18 cellular contexts compared by ENCODE assay signal in the genomic region with DNA sequence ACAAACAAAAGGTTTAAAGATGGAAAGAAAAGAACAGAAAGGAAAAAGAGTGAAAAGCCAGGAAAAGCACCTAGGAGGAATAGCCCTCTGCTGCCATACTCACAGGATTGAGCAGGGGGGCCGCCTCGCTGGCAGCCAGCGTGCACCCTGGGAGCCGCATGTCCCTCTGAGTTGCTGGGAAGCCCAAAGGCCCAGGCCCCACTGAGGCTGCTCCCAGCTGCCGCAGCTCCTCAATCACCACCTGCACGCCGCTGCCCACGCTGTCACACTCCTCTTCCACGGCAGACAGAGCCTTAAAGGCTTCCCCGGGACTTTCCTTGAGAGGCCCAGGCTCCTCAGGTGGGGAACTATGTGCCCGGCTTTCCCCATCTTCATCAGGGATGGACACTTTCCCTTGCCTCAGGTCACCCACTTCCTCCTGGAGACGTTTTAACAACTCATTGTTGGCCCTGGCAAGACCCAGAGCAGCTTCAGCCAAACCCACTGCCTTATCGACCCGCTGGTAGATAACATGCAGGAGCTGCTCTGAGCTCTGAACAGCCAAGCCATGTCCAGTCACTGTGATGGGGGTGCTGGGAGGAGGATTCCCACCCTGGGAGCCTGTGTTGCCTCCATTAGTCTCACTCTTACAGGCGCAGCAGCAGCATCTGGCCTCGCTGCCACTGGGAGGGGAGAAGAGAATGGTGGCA. TPM values are rescaled to one million over a fixed set of nuclear protein-coding genes. Genes with fewer than 3 reads are reported as not detected.
A peak's percentile ranks its signal among the peaks of the same experiment; 100 is the strongest.
DNase-seq lines count a peak whose midpoint lies in the region; TF ChIP-seq lines count a peak whose summit lies in the region.
"Had no signal": no experiment of that assay in that cellular context is flagged by ENCODE, and none has a peak within 500 bp of the region (broad histone marks: within the 10 kb centered on the region; RNA-seq: fewer than 3 reads in every experiment).

No MANE protein-coding gene starts in this region.

- peaks cover 6% of the 10 kb centered on the region for H3K4me1 Mint-ChIP-seq in neural crest cell

- H3K27ac Mint-ChIP-seq in neural crest cell (ENCODE audit: unreplicated experiment): peak overlapping the region; percentile 81
- H3K27ac Mint-ChIP-seq: CD8-positive, alpha-beta T cell had no signal

- TF ChIP-seq CTCF in A673 (conservative IDR thresholded peaks at IDR 0.05; ENCODE audit: low read depth, low read length): no peak
- TF ChIP-seq CTCF in neural crest cell (conservative IDR thresholded peaks at IDR 0.05): no peak
- no peak for TF ChIP-seq CTCF in breast epithelium (IDR thresholded peaks at IDR 0.05)

- BruUV-seq in A673 (replicated peaks; lab: Mats Ljungman, UMichigan): no TSS peak

- H3K4me1 ChIP-seq in A673 (ENCODE audit: insufficient read depth, low read length, poor library complexity, severe bottlenecking): peaks cover 42% of the 10 kb centered on the region
- H3K4me1 ChIP-seq in endocrine pancreas (ENCODE audit: control insufficient read depth, insufficient read depth, low read length): peaks cover 6% of the 10 kb centered on the region
- H3K4me1 ChIP-seq in Karpas-422 (ENCODE audit: low read length): peaks cover 4% of the 10 kb centered on the region
- H3K4me1 ChIP-seq in breast epithelium: no peaks in the 10 kb centered on the region

- H3K79me2 ChIP-seq in Karpas-422 (ENCODE audit: low read length): no peaks in the 10 kb centered on the region

- H3K9me3 ChIP-seq in A673 (ENCODE audit: low read depth, low read length, poor library complexity, severe bottlenecking) (no peaks in the 10 kb centered on the region), endocrine pancreas (ENCODE audit: control insufficient read depth, low read length) (no peaks in the 10 kb centered on the region), Karpas-422 (ENCODE audit: low read length) (no peaks in the 10 kb centered on the region), breast epithelium (no peaks in the 10 kb centered on the region)

- H3K9ac ChIP-seq in endocrine pancreas (ENCODE audit: control insufficient read depth, insufficient read depth, low read length) (peak overlapping the region; percentile 11), Karpas-422 (ENCODE audit: low read length) (no peak overlapping the region)
- H3K9ac ChIP-seq: GM23248 had no signal

- H3K9me2 ChIP-seq in Karpas-422 (replicated peaks; ENCODE audit: insufficient read depth, low read length): no peaks in the 10 kb centered on the region

- no peak overlapping the region for H3K4me3 Mint-ChIP-seq in neural crest cell
- H3K4me3 Mint-ChIP-seq: CD8-positive, alpha-beta T cell had no signal

- no peaks in the 10 kb centered on the region for H3K27me3 Mint-ChIP-seq in neural crest cell (ENCODE audit: low read depth)

- DNase-seq in DMS 273 (lab: John Stamatoyannopoulos, UW; ENCODE audit: unreplicated experiment) (peak; percentile 59), DMS 273 treated with DMSO at 0.1 percent for 48 hours (lab: John Stamatoyannopoulos, UW) (no peak), A673 (ENCODE audit: low spot score) (no peak), neural crest cell (ENCODE audit: low read depth, low spot score) (no peak), Karpas-422 (no peak), NCI-H510A (lab: John Stamatoyannopoulos, UW) (no peak), breast epithelium (ENCODE audit: low spot score in 2 of 2) (no peak)
- DNase-seq: CD8-positive, alpha-beta T cell; DND-41; GM23248; KG1; NCI-H1436; NCI-H2029; NCI-H446 treated with DMSO at 0.1 percent for 48 hours; PC-9 had no signal

- H3K4me3 ChIP-seq in A673 (ENCODE audit: low read depth, low read length, poor library complexity, severe bottlenecking) (no peak overlapping the region), endocrine pancreas (ENCODE audit: control insufficient read depth, insufficient read depth, low read length) (peak overlapping the region; percentile 23), Karpas-422 (ENCODE audit: low read length) (no peak overlapping the region), breast epithelium (no peak overlapping the region)
- H3K4me3 ChIP-seq: GM23248, PC-9 had no signal

- intact Hi-C loops in A673 (cut with micrococcal nuclease; ENCODE audit: unreplicated experiment): no loop called here
- intact Hi-C loops in breast epithelium (cut with DNase I; ENCODE audit: low total_unique reads): no loop called here

- POLR2A ChIA-PET in A673 (lab: Charles Lee; ENCODE audit: low non-redundant PET): no interaction called here

- H3K27me3 ChIP-seq in A673 (replicated peaks; ENCODE audit: insufficient read depth, low read depth, low read length, poor library complexity) (no peaks in the 10 kb centered on the region), endocrine pancreas (ENCODE audit: control insufficient read depth, insufficient read depth, low read length) (no peaks in the 10 kb centered on the region), Karpas-422 (ENCODE audit: low read length) (no peaks in the 10 kb centered on the region), breast epithelium (no peaks in the 10 kb centered on the region)

- H2AFZ ChIP-seq in Karpas-422 (ENCODE audit: low read length): no peak overlapping the region
- H2AFZ ChIP-seq: GM23248, PC-9 had no signal

- CTCF ChIA-PET in A673 (lab: Charles Lee): no interaction called here

- H3K4me2 ChIP-seq in Karpas-422 (ENCODE audit: low read depth, low read length, poor library complexity, severe bottlenecking): no peak overlapping the region
- H3K4me2 ChIP-seq: PC-9 had no signal

- TF ChIP-seq POLR2A in breast epithelium (IDR thresholded peaks at IDR 0.05): no peak

- no peaks in the 10 kb centered on the region for H4K20me1 ChIP-seq in Karpas-422 (ENCODE audit: insufficient read depth, low read depth, low read length)

- no peaks in the 10 kb centered on the region for H3K9me3 Mint-ChIP-seq in neural crest cell
- H3K9me3 Mint-ChIP-seq: CD8-positive, alpha-beta T cell had no signal

- no peaks in the 10 kb centered on the region for H3K36me3 Mint-ChIP-seq in neural crest cell (ENCODE audit: low read depth)

- H3K27ac ChIP-seq in A673 (ENCODE audit: low read depth, low read length, poor library complexity, severe bottlenecking): peak overlapping the region; percentile 24
- H3K27ac ChIP-seq in Karpas-422 (ENCODE audit: low read length): no peak overlapping the region
- H3K27ac ChIP-seq in breast epithelium: no peak overlapping the region
- H3K27ac ChIP-seq: 22Rv1, GM23248, PC-9 had no signal

- H3K36me3 ChIP-seq in A673 (ENCODE audit: insufficient read depth, low read length, poor library complexity, severe bottlenecking) (no peaks in the 10 kb centered on the region), endocrine pancreas (ENCODE audit: control insufficient read depth, insufficient read depth, low read length) (no peaks in the 10 kb centered on the region), Karpas-422 (ENCODE audit: insufficient read depth, low read length) (no peaks in the 10 kb centered on the region), breast epithelium (no peaks in the 10 kb centered on the region)

RNA-seq across cellular contexts. Expression of gene C14orf93, which starts 11.5 kb away (rescaled TPM):
- total RNA-seq in A673 (2021) (9.9 and 10.8 TPM in 2 replicates), neural crest cell (11.5 and 13.6 TPM in 2 replicates), breast epithelium (10 to 100 TPM; 10.8 to 24.1 (median 19.4) TPM)
- 21.6 and 43.2 TPM in 2 replicates for total RNA-seq in Karpas-422 (2014; rRNA removed; shearing (Covaris generic); ENCODE audit: low replicate concordance)

RNA-seq across cellular contexts. Expression of gene AJUBA, which starts 16.1 kb away (rescaled TPM):
- total RNA-seq in A673 (2021) (37.6 and 43.6 TPM in 2 replicates), neural crest cell (32.8 and 33.1 TPM in 2 replicates), breast epithelium (10 to 100 TPM in 2 of 3 donors, 1 to 10 TPM in 1; 3.2 to 24.0 (median 18.7) TPM)
- not detected in 2 replicates for total RNA-seq in Karpas-422 (2014; rRNA removed; shearing (Covaris generic); ENCODE audit: low replicate concordance)

RNA-seq across cellular contexts. Expression of gene PSMB5, which starts 36.2 kb away (rescaled TPM):
- total RNA-seq in A673 (2021): 491 and 500 TPM in 2 replicates
- total RNA-seq in neural crest cell: 199 and 215 TPM in 2 replicates
- 65.4 and 67.1 TPM in 2 replicates for total RNA-seq in Karpas-422 (2014; rRNA removed; shearing (Covaris generic); ENCODE audit: low replicate concordance)
- total RNA-seq in breast epithelium: 100 to 1,000 TPM; 120 to 144 (median 129) TPM

RNA-seq across cellular contexts. Expression of gene HAUS4, which starts 41.6 kb away (rescaled TPM):
- 62.7 and 73.9 TPM in 2 replicates for total RNA-seq in A673 (2021)
- 58.7 and 62.7 TPM in 2 replicates for total RNA-seq in neural crest cell
- total RNA-seq in Karpas-422 (2014; rRNA removed; shearing (Covaris generic); ENCODE audit: low replicate concordance): 45.9 and 52.4 TPM in 2 replicates
- total RNA-seq in breast epithelium: 10 to 100 TPM; 67.3 to 86.5 (median 68.3) TPM

RNA-seq across cellular contexts. Expression of gene PSMB11, which starts 43.5 kb away (rescaled TPM):
- not detected in 2 replicates for total RNA-seq in A673 (2021)
- not detected in 2 replicates for total RNA-seq in neural crest cell
- total RNA-seq in Karpas-422 (2014; rRNA removed; shearing (Covaris generic); ENCODE audit: low replicate concordance): not detected in 2 replicates
- total RNA-seq in breast epithelium: not detected
- total RNA-seq: CD8-positive, alpha-beta T cell; GM23248; M059J; PC-9 had no signal
